In the genomic region with DNA sequence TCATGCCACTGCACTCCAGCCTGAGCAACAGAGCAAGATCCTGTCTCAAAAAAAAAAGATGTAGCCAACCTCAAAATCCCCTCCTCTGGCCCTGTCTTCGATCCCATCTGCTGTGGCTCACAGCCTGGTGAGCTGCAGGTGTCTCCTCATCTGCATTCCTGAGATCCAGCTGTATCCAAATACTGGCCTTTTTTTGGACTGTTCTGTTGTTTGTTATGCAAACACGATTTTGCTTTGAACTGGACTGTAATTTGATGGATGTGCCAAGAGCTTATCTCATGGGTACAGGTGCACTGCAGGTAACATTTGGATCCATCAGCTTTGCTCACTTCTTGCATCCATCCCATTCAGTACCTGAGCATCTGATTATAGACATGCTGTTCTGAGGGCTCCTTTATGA, we compare ENCODE assay signal across 27 cellular contexts. TPM values are rescaled to one million over a fixed set of nuclear protein-coding genes. Genes with fewer than 3 reads are reported as not detected.
"Had no signal": no experiment of that assay in that cellular context is flagged by ENCODE, and none has a peak within 500 bp of the region (broad histone marks: within the 10 kb centered on the region; RNA-seq: fewer than 3 reads in every experiment).

No MANE protein-coding gene starts in this region.

- H3K4me3 ChIP-seq: breast epithelium, left lung, lung, sigmoid colon, smooth muscle cell, stomach, suprapubic skin, transverse colon, uterus had no signal

- H3K9me3 ChIP-seq: breast epithelium, left lung, sigmoid colon, stomach, suprapubic skin, transverse colon, uterus had no signal

- H3K36me3 ChIP-seq: breast epithelium, left lung, sigmoid colon, stomach, suprapubic skin, transverse colon, uterus had no signal

- ATAC-seq: effector memory CD8-positive, alpha-beta T cell; esophagus mucosa; left lung; naive thymus-derived CD4-positive, alpha-beta T cell; stimulated activated memory B cell treated with anti-CD40 and anti-IgM and Interleukin-4, amounts not matched to agents 10 μg/mL and 1 μg/mL and 100 μg/mL, for 72 hours had no signal

- DNase-seq: activated CD4-positive, alpha-beta memory T cell treated with anti-CD3 and anti-CD28 coated beads for 36 hours; activated CD4-positive, alpha-beta T cell treated with anti-CD3 and anti-CD28 coated beads for 4 hours; activated CD4-positive, CD25-positive, alpha-beta regulatory T cell; activated effector memory CD4-positive, alpha-beta T cell treated with Interleukin-2 at 50 U/mL for 16 hours; activated naive CD4-positive, alpha-beta T cell treated with anti-CD3 and anti-CD28 coated beads for 36 hours; activated naive CD8-positive, alpha-beta T cell treated with anti-CD3 and anti-CD28 coated beads, Interleukin-2, amount 10 ng/mL, durations not matched to agents 7 days and 5 days; activated T-cell treated with anti-CD3 and anti-CD28 coated beads, Interleukin-2, amount 50 U/mL, for 48 hours; amniotic stem cell; effector memory CD8-positive, alpha-beta T cell; foreskin melanocyte; immature natural killer cell; left lung; naive thymus-derived CD4-positive, alpha-beta T cell; sigmoid colon; stimulated activated CD4-positive, alpha-beta T cell treated with anti-CD3 and anti-CD28 coated beads, Interleukin-15, amount 100 ng/mL, for 24 hours; stomach; transverse colon; uterus had no signal

- H3K27me3 ChIP-seq: breast epithelium, uterus had no signal

- H3K4me1 ChIP-seq: breast epithelium, left lung, sigmoid colon, suprapubic skin, transverse colon, uterus had no signal

RNA-seq across cellular contexts. Expression of a gene that starts 14.1 kb away (rescaled TPM):
- total RNA-seq: activated CD4-positive, alpha-beta memory T cell treated with anti-CD3 and anti-CD28 coated beads for 36 hours; activated naive CD4-positive, alpha-beta T cell treated with anti-CD3 and anti-CD28 coated beads for 36 hours; activated naive CD8-positive, alpha-beta T cell treated with anti-CD3 and anti-CD28 coated beads, Interleukin-2, amount 10 ng/mL, durations not matched to agents 7 days and 5 days; dermis microvascular lymphatic vessel endothelial cell; endothelial cell of umbilical vein; naive thymus-derived CD4-positive, alpha-beta T cell; stomach; transverse colon had no signal
- polyA plus RNA-seq: endothelial cell of umbilical vein; immature natural killer cell; naive thymus-derived CD4-positive, alpha-beta T cell had no signal

RNA-seq across cellular contexts. Expression of a gene that starts 50.7 kb away (rescaled TPM):
- total RNA-seq: activated CD4-positive, alpha-beta memory T cell treated with anti-CD3 and anti-CD28 coated beads for 36 hours; activated naive CD4-positive, alpha-beta T cell treated with anti-CD3 and anti-CD28 coated beads for 36 hours; activated naive CD8-positive, alpha-beta T cell treated with anti-CD3 and anti-CD28 coated beads, Interleukin-2, amount 10 ng/mL, durations not matched to agents 7 days and 5 days; neural crest cell had no signal
- polyA plus RNA-seq: naive thymus-derived CD4-positive, alpha-beta T cell had no signal
